Comparison of ENCODE assay signal across 21 cellular contexts in the genomic region with DNA sequence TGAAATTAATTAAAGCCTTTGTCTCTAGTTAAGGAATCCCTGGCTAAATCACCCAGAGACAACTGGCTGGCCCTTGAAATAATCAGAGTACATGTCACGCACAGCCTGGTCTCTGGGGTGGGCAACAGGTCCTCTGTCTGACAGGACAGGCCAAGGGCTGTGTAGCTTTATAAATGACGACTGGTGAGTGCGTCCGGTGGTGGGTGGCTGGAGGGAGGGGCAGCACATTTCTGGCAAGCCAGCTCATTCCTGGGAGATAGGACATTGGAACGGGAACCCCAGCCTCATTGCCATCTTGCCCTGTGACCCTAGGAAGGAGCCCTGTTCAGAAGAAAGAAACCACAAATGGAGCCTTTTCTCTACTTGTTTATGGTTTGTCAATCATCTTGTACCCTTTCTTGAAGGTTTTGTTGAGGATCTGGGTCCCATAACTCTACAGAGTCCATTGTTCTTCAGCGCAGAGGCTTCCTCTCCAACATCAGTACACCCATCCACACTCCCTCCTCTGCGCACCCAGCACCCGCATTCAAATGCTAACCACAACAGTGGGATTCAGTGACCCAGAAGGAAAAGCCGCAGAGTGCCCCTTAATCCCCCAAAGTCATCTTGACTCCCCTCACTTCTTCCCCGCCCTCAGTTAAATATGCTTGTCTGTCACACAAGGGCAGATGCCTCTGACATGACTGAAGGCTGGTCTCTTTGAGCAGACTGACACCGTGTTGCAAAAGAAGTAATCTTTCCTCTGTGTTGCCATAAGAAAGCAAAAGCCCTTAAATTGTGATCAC.
DNase-seq lines count a peak whose midpoint lies in the region; ATAC-seq and TF ChIP-seq lines count a peak whose summit lies in the region.
"Had no signal": no experiment of that assay in that cellular context is flagged by ENCODE, and none has a peak within 500 bp of the region (broad histone marks: within the 10 kb centered on the region; RNA-seq: fewer than 3 reads in every experiment).

No MANE protein-coding gene starts in this region.

- H3K14ac ChIP-seq in trophoblast cell (ENCODE audit: low read length), result no peak overlapping the region

- in situ Hi-C loops in astrocyte of the cerebellum (cut with HindIII; ENCODE audit: low sequenced_read_pairs), result no loop called here

- no peak overlapping the region for H4K8ac ChIP-seq in trophoblast cell (ENCODE audit: low read depth, low read length)

- POLR2A ChIA-PET in activated CD4-positive, alpha-beta T cell treated with anti-CD3 and anti-CD28 coated beads, Interleukin-2, amount 10 ng/mL, durations not matched to agents 7 days and 5 days (lab: Charles Lee), result no interaction called here

- no peak overlapping the region for H3K4ac ChIP-seq in trophoblast cell (ENCODE audit: low read depth, low read length)

- H3K79me1 ChIP-seq in trophoblast cell (ENCODE audit: low read length), result no peaks in the 10 kb centered on the region

- H3K4me2 ChIP-seq in GM23338, result 0 out of 2 replicates have a peak overlapping the region, but pooled peaks have one; percentile 60
- no peak overlapping the region for H3K4me2 ChIP-seq in trophoblast cell (ENCODE audit: low read length)

- H3K4me3 ChIP-seq in GM23338 (0 out of 2 replicates have a peak overlapping the region, but pooled peaks have one; percentile 26), astrocyte of the cerebellum (ENCODE audit: low read depth, low read length) (peak overlapping the region; percentile 8), iPS-15b (ENCODE audit: low read depth, low read length) (peak overlapping the region; percentile 30), trophoblast cell (ENCODE audit: low read depth, low read length) (no peak overlapping the region), upper lobe of right lung (no peak overlapping the region), gastroesophageal sphincter (no peak overlapping the region)
- H3K4me3 ChIP-seq: heart left ventricle, left lung, sigmoid colon, tibial nerve had no signal

- peaks cover 18% of the 10 kb centered on the region for H3K36me3 Mint-ChIP-seq in GM23338 (ENCODE audit: low read depth)
- no peaks in the 10 kb centered on the region for H3K36me3 Mint-ChIP-seq in activated CD4-positive, alpha-beta T cell treated with anti-CD3 and anti-CD28 coated beads, Interleukin-2, amount 10 ng/mL, durations not matched to agents 7 days and 5 days (ENCODE audit: low read depth)
- H3K36me3 Mint-ChIP-seq: CD4-positive, alpha-beta memory T cell had no signal

- TF ChIP-seq CTCF in GM23338 (conservative IDR thresholded peaks at IDR 0.05; ENCODE audit: low read depth in 2 of 2), result no peak
- TF ChIP-seq CTCF in astrocyte of the cerebellum (IDR thresholded peaks at IDR 0.05; ENCODE audit: low read depth, low read length, missing control alignments), result no peak
- no peak for TF ChIP-seq CTCF in upper lobe of right lung (IDR thresholded peaks at IDR 0.05)
- no peak for TF ChIP-seq CTCF in gastroesophageal sphincter (IDR thresholded peaks at IDR 0.05)

- H3K27me3 ChIP-seq in GM23338 (ENCODE audit: insufficient read depth), result no peaks in the 10 kb centered on the region
- H3K27me3 ChIP-seq in iPS-15b (ENCODE audit: control insufficient read depth, insufficient read depth, low read length), result no peaks in the 10 kb centered on the region
- no peaks in the 10 kb centered on the region for H3K27me3 ChIP-seq in trophoblast cell (ENCODE audit: insufficient read depth, low read length)
- H3K27me3 ChIP-seq in upper lobe of right lung, result no peaks in the 10 kb centered on the region
- H3K27me3 ChIP-seq in gastroesophageal sphincter, result no peaks in the 10 kb centered on the region
- H3K27me3 ChIP-seq: left lung, sigmoid colon, tibial nerve had no signal

- peaks cover 10% of the 10 kb centered on the region for H3K27me3 Mint-ChIP-seq in GM23338 (ENCODE audit: insufficient read depth, low read depth, poor library complexity)
- no peaks in the 10 kb centered on the region for H3K27me3 Mint-ChIP-seq in activated CD4-positive, alpha-beta T cell treated with anti-CD3 and anti-CD28 coated beads, Interleukin-2, amount 10 ng/mL, durations not matched to agents 7 days and 5 days
- H3K27me3 Mint-ChIP-seq: CD4-positive, alpha-beta memory T cell had no signal

- H3K9me3 ChIP-seq in iPS-15b (ENCODE audit: control insufficient read depth, insufficient read depth, low read length), result no peaks in the 10 kb centered on the region
- peaks cover 5% of the 10 kb centered on the region for H3K9me3 ChIP-seq in trophoblast cell (ENCODE audit: insufficient read depth, low read depth, low read length)
- H3K9me3 ChIP-seq in upper lobe of right lung, result no peaks in the 10 kb centered on the region
- H3K9me3 ChIP-seq in gastroesophageal sphincter, result no peaks in the 10 kb centered on the region
- H3K9me3 ChIP-seq: sigmoid colon, tibial nerve had no signal

- no peaks in the 10 kb centered on the region for H4K20me1 ChIP-seq in GM23338 (replicated peaks; ENCODE audit: insufficient read depth)

- TF ChIP-seq POLR2A in gastroesophageal sphincter (IDR thresholded peaks at IDR 0.05), result no peak

- peak overlapping the region; percentile 16 for H4K91ac ChIP-seq in trophoblast cell (ENCODE audit: low read depth, low read length)

- intact Hi-C loops in upper lobe of right lung (cut with DNase I), result no loop called here

- H2BK12ac ChIP-seq in trophoblast cell (ENCODE audit: low read length), result no peak overlapping the region

- H3K23ac ChIP-seq in trophoblast cell (ENCODE audit: low read length), result no peak overlapping the region

- no peak for TF ChIP-seq EP300 in gastroesophageal sphincter (IDR thresholded peaks at IDR 0.05)

- peak; percentile 73 for ATAC-seq in GM23338
- no peak for ATAC-seq in upper lobe of right lung
- no peak for ATAC-seq in gastroesophageal sphincter
- no peak for ATAC-seq in HG03196 (IDR thresholded peaks at IDR 0.05; ENCODE audit: unreplicated experiment)
- ATAC-seq: heart left ventricle, left lung, Panc1 had no signal

- H3K9me3 Mint-ChIP-seq in GM23338, result peaks cover 19% of the 10 kb centered on the region
- H3K9me3 Mint-ChIP-seq in activated CD4-positive, alpha-beta T cell treated with anti-CD3 and anti-CD28 coated beads, Interleukin-2, amount 10 ng/mL, durations not matched to agents 7 days and 5 days, result peaks cover 12% of the 10 kb centered on the region
- H3K9me3 Mint-ChIP-seq: stimulated activated naive CD8-positive, alpha-beta T cell treated with anti-CD3 and anti-CD28 coated beads, Interleukin-15, Interleukin-2, amounts not matched to agents 100 ng/mL and 50 ng/mL, for 24 hours had no signal

- H2AK5ac ChIP-seq in trophoblast cell (ENCODE audit: low read length), result no peak overlapping the region

- no CpG with 5 or more reads among the region's 11 CpGs for WGBS in trophoblast cell (ENCODE audit: extremely low coverage, insufficient coverage, insufficient read length)
- 50 to 65% methylated on average over 4 to 7 of the region's 11 CpGs for WGBS in gastroesophageal sphincter (ENCODE audit: low coverage in 1 of 2), 2 donors

- H3K9me2 ChIP-seq in GM23338 (ENCODE audit: insufficient read depth), result no peaks in the 10 kb centered on the region

- no peak overlapping the region for H3K27ac Mint-ChIP-seq in GM23338
- no peak overlapping the region for H3K27ac Mint-ChIP-seq in activated CD4-positive, alpha-beta T cell treated with anti-CD3 and anti-CD28 coated beads, Interleukin-2, amount 10 ng/mL, durations not matched to agents 7 days and 5 days
- H3K27ac Mint-ChIP-seq: naive B cell; stimulated activated naive CD8-positive, alpha-beta T cell treated with anti-CD3 and anti-CD28 coated beads, Interleukin-15, Interleukin-2, amounts not matched to agents 100 ng/mL and 50 ng/mL, for 24 hours had no signal

- no peak overlapping the region for H4K12ac ChIP-seq in trophoblast cell (ENCODE audit: low read depth, low read length)

- H3F3A ChIP-seq in GM23338 (replicated peaks; ENCODE audit: low read depth), result no peaks in the 10 kb centered on the region

- no peak overlapping the region for H3K27ac ChIP-seq in GM23338 (ENCODE audit: low read depth)
- no peak overlapping the region for H3K27ac ChIP-seq in trophoblast cell (ENCODE audit: low read depth, low read length)
- H3K27ac ChIP-seq in upper lobe of right lung, result no peak overlapping the region
- no peak overlapping the region for H3K27ac ChIP-seq in gastroesophageal sphincter
- H3K27ac ChIP-seq: heart left ventricle, left lung, sigmoid colon, tibial nerve had no signal

- peak overlapping the region; percentile 59 for H2AFZ ChIP-seq in GM23338
- no peak overlapping the region for H2AFZ ChIP-seq in trophoblast cell (ENCODE audit: insufficient read depth, low read length, poor library complexity)

- H3K18ac ChIP-seq in trophoblast cell (ENCODE audit: low read length), result no peak overlapping the region

- CTCF ChIA-PET in activated CD4-positive, alpha-beta T cell treated with anti-CD3 and anti-CD28 coated beads, Interleukin-2, amount 10 ng/mL, durations not matched to agents 7 days and 5 days (lab: Charles Lee), result interaction anchor here (0.6 kb wide), 1 partner anchor 568 kb away, joined by 3 read pairs; no protein-coding TSS in a partner anchor

- H3K36me3 ChIP-seq in GM23338 (ENCODE audit: insufficient read depth) (no peaks in the 10 kb centered on the region), iPS-15b (ENCODE audit: control insufficient read depth, insufficient read depth, low read length) (no peaks in the 10 kb centered on the region), trophoblast cell (ENCODE audit: control insufficient read depth in 1 of 2, insufficient read depth in 2 of 2, low read length in 2 of 2) (peaks cover 33 to 46% of the 10 kb centered on the region in 2 experiments), upper lobe of right lung (no peaks in the 10 kb centered on the region), gastroesophageal sphincter (peaks cover 0 to 25% of the 10 kb centered on the region in 2 donors)
- H3K36me3 ChIP-seq: left lung, sigmoid colon had no signal

- no peak for DNase-seq in GM23338 (ENCODE audit: low spot score)
- no peak for DNase-seq in astrocyte of the cerebellum (ENCODE audit: low read depth)
- DNase-seq in trophoblast cell, result no peak
- DNase-seq in upper lobe of right lung, result no peak
- DNase-seq in activated CD4-positive, alpha-beta T cell treated with anti-CD3 and anti-CD28 coated beads, Interleukin-2, amount 10 ng/mL, durations not matched to agents 7 days and 5 days, result no peak
- DNase-seq: activated T-cell treated with anti-CD3 and anti-CD28 coated beads, Interleukin-2, amount 50 U/mL, for 1 hour; AML-193; heart left ventricle; left lung; naive B cell; NCI-H1436; NCI-H510A; SHP77 treated with DMSO at 0.1 percent for 48 hours; sigmoid colon had no signal

- H3K9ac ChIP-seq in iPS-15b (ENCODE audit: low read depth, low read length), result no peak overlapping the region
- H3K9ac ChIP-seq in trophoblast cell (ENCODE audit: low read length), result no peak overlapping the region

- H3K4me3 Mint-ChIP-seq in GM23338, result no peak overlapping the region
- no peak overlapping the region for H3K4me3 Mint-ChIP-seq in activated CD4-positive, alpha-beta T cell treated with anti-CD3 and anti-CD28 coated beads, Interleukin-2, amount 10 ng/mL, durations not matched to agents 7 days and 5 days
- H3K4me3 Mint-ChIP-seq: naive B cell; stimulated activated naive CD8-positive, alpha-beta T cell treated with anti-CD3 and anti-CD28 coated beads, Interleukin-15, Interleukin-2, amounts not matched to agents 100 ng/mL and 50 ng/mL, for 24 hours had no signal

- peaks cover 18% of the 10 kb centered on the region for H3K4me1 Mint-ChIP-seq in GM23338
- H3K4me1 Mint-ChIP-seq in activated CD4-positive, alpha-beta T cell treated with anti-CD3 and anti-CD28 coated beads, Interleukin-2, amount 10 ng/mL, durations not matched to agents 7 days and 5 days, result peaks cover 5% of the 10 kb centered on the region
- H3K4me1 Mint-ChIP-seq: naive B cell had no signal

- H3K79me2 ChIP-seq in GM23338 (replicated peaks; ENCODE audit: insufficient read depth), result no peaks in the 10 kb centered on the region
- H3K79me2 ChIP-seq in trophoblast cell (ENCODE audit: control insufficient read depth, insufficient read depth, low read length, poor library complexity), result no peaks in the 10 kb centered on the region

- H3K4me1 ChIP-seq in GM23338 (ENCODE audit: insufficient read depth), result peaks cover 12% of the 10 kb centered on the region
- H3K4me1 ChIP-seq in iPS-15b (ENCODE audit: control insufficient read depth, insufficient read depth, low read length), result no peaks in the 10 kb centered on the region
- H3K4me1 ChIP-seq in trophoblast cell (ENCODE audit: control insufficient read depth in 1 of 2, insufficient read depth in 2 of 2, low read length in 2 of 2), result no peaks in the 10 kb centered on the region
- H3K4me1 ChIP-seq in upper lobe of right lung, result no peaks in the 10 kb centered on the region
- no peaks in the 10 kb centered on the region for H3K4me1 ChIP-seq in gastroesophageal sphincter
- H3K4me1 ChIP-seq: heart left ventricle, left lung, sigmoid colon, tibial nerve had no signal

- H2BK120ac ChIP-seq in trophoblast cell (ENCODE audit: insufficient read depth, low read length, poor library complexity), result no peak overlapping the region

- H2BK5ac ChIP-seq in trophoblast cell (ENCODE audit: low read depth, low read length, poor library complexity), result no peak overlapping the region

Comparison
In these comparisons a context has a peak if more than half of its experiments do, and no peak if none do; other contexts are left out.
1. H3K4me3 ChIP-seq: peak in GM23338 (single experiment), astrocyte of the cerebellum (single experiment) and iPS-15b (single experiment); none in trophoblast cell (single experiment), upper lobe of right lung (single experiment) and gastroesophageal sphincter (0 of 2).